ENCODE assay signal across 8 cellular contexts in the genomic region with DNA sequence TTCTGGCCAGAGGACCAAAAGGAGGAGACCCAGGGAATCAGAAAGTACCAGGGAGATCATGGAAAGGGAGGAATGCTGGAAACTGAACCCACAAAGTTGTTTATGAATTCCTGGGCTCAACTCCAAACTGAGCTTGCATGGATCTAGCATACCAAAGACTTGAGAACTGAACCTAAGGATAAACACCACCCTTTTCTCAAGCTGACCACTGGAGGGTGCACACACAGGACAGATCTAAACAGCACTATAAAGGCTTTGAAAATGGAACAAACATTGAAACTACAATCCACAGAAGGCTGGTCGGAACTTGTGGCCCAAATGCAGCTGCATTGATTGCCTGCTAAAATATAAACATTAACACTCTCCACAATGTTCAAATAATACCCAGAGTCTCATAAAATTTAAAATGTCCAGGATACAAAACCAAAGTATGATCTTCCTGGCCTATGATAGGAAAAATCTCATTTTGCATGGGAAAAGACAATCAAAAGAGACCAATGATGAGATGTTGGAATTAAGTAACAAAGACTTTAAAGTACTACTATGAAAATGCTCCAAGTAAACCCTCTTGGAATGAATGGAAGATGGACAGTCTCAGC. TPM values are rescaled to one million over a fixed set of nuclear protein-coding genes. Genes with fewer than 3 reads are reported as not detected.
A peak's percentile ranks its signal among the peaks of the same experiment; 100 is the strongest.
DNase-seq lines count a peak whose midpoint lies in the region; ATAC-seq and TF ChIP-seq lines count a peak whose summit lies in the region.

No MANE protein-coding gene starts in this region.

- no peak overlapping the region for H2AFZ ChIP-seq in Karpas-422 (ENCODE audit: low read length)

- H3K79me2 ChIP-seq in Karpas-422 (ENCODE audit: low read length) = no peaks in the 10 kb centered on the region

- H3K4me2 ChIP-seq in Karpas-422 (ENCODE audit: low read depth, low read length, poor library complexity, severe bottlenecking) = no peak overlapping the region

- WGBS in thyroid gland, 2 donors = 39 to 46% methylated on average over 1 of the region's 1 CpG

- TF ChIP-seq POLR2A in thyroid gland (IDR thresholded peaks at IDR 0.05) = no peak

- H3K9me2 ChIP-seq in Karpas-422 (replicated peaks; ENCODE audit: insufficient read depth, low read length) = no peaks in the 10 kb centered on the region

- no peaks in the 10 kb centered on the region for H3K36me3 ChIP-seq in BE2C
- no peaks in the 10 kb centered on the region for H3K36me3 ChIP-seq in Karpas-422 (ENCODE audit: insufficient read depth, low read length)
- H3K36me3 ChIP-seq in adipocyte (ENCODE audit: control insufficient read depth, insufficient read depth, low read length, severe bottlenecking) = no peaks in the 10 kb centered on the region
- no peaks in the 10 kb centered on the region for H3K36me3 ChIP-seq in thyroid gland

- H3K27ac ChIP-seq in Karpas-422 (ENCODE audit: low read length) = no peak overlapping the region
- H3K27ac ChIP-seq in thyroid gland = no peak overlapping the region

- ATAC-seq in GM18868 (IDR thresholded peaks at IDR 0.05; ENCODE audit: unreplicated experiment) (peak; percentile 80), HG02571 (IDR thresholded peaks at IDR 0.05; ENCODE audit: unreplicated experiment) (no peak)

- no peak for DNase-seq in BE2C
- peak; percentile 70 for DNase-seq in Karpas-422
- peak; percentile 92 for DNase-seq in adipocyte (ENCODE audit: low read depth)
- peak; percentile 97 for DNase-seq in iris pigment epithelial cell (ENCODE audit: low read depth)
- DNase-seq in thyroid gland = peak; percentile 22 to 27
- no peak for DNase-seq in NCI-H2081 treated with DMSO at 0.1 percent for 48 hours (lab: John Stamatoyannopoulos, UW)

- H3K9ac ChIP-seq in Karpas-422 (ENCODE audit: low read length) (no peak overlapping the region), adipocyte (ENCODE audit: low read length) (peak overlapping the region; percentile 41)

- H3K4me1 ChIP-seq in BE2C (no peaks in the 10 kb centered on the region), Karpas-422 (ENCODE audit: low read length) (no peaks in the 10 kb centered on the region), adipocyte (ENCODE audit: control insufficient read depth, insufficient read depth, low read length) (peaks cover 12% of the 10 kb centered on the region), thyroid gland (peaks cover 0 to 11% of the 10 kb centered on the region in 2 donors)

- no peak overlapping the region for H3K4me3 ChIP-seq in BE2C (ENCODE audit: low read depth, low read length)
- no peak overlapping the region for H3K4me3 ChIP-seq in Karpas-422 (ENCODE audit: low read length)
- peak overlapping the region; percentile 31 for H3K4me3 ChIP-seq in adipocyte (ENCODE audit: low read length)
- no peak overlapping the region for H3K4me3 ChIP-seq in thyroid gland (replicated peaks in 1 of 3)

- H3K9me3 ChIP-seq in BE2C (no peaks in the 10 kb centered on the region), Karpas-422 (ENCODE audit: low read length) (no peaks in the 10 kb centered on the region), adipocyte (ENCODE audit: control insufficient read depth, low read length) (peaks cover 8% of the 10 kb centered on the region), thyroid gland (no peaks in the 10 kb centered on the region)

- no peaks in the 10 kb centered on the region for H4K20me1 ChIP-seq in Karpas-422 (ENCODE audit: insufficient read depth, low read depth, low read length)

- H3K27me3 ChIP-seq in BE2C = no peaks in the 10 kb centered on the region
- no peaks in the 10 kb centered on the region for H3K27me3 ChIP-seq in Karpas-422 (ENCODE audit: low read length)
- no peaks in the 10 kb centered on the region for H3K27me3 ChIP-seq in adipocyte (replicated peaks; ENCODE audit: control insufficient read depth, insufficient read depth, low read length)
- no peaks in the 10 kb centered on the region for H3K27me3 ChIP-seq in thyroid gland

- TF ChIP-seq CTCF in BE2C (IDR thresholded peaks at IDR 0.05; ENCODE audit: low read depth, low read length) (peak; percentile 74), thyroid gland (IDR thresholded peaks at IDR 0.05) (peak in 4 of 6 experiments; percentile 24 to 51 (median 38))

- intact Hi-C loops in thyroid gland (cut with DNase I) = loop anchor here (10.0 kb wide), 1 partner anchor 271 kb away; no protein-coding TSS in a partner anchor

RNA-seq across cellular contexts. Expression of gene IRF1, which starts 15.6 kb away (rescaled TPM):
- polyA plus RNA-seq in BE2C (2012; ENCODE audit: insufficient read depth, insufficient read length, low read depth) = 22.5 TPM
- 4.8 and 7.3 TPM in 2 replicates for total RNA-seq in Karpas-422 (2014; rRNA removed; shearing (Covaris generic); ENCODE audit: low replicate concordance)
- total RNA-seq in thyroid gland = 10 to 100 TPM; 24.6 to 49.7 (median 32.1) TPM

RNA-seq across cellular contexts. Expression of gene IL5, which starts 37.1 kb away (rescaled TPM):
- 1.3 TPM for polyA plus RNA-seq in BE2C (2012; ENCODE audit: insufficient read depth, insufficient read length, low read depth)
- not detected in 2 replicates for total RNA-seq in Karpas-422 (2014; rRNA removed; shearing (Covaris generic); ENCODE audit: low replicate concordance)
- total RNA-seq in thyroid gland = not detected

RNA-seq across cellular contexts. Expression of gene RAD50, which starts 50.6 kb away (rescaled TPM):
- 40.4 TPM for polyA plus RNA-seq in BE2C (2012; ENCODE audit: insufficient read depth, insufficient read length, low read depth)
- 37.3 and 72.6 TPM in 2 replicates for total RNA-seq in Karpas-422 (2014; rRNA removed; shearing (Covaris generic); ENCODE audit: low replicate concordance)
- 10 to 100 TPM; 34.1 to 40.1 (median 37.5) TPM for total RNA-seq in thyroid gland

Comparison
In these comparisons a context has a peak if more than half of its experiments do, and no peak if none do; other contexts are left out.
1. DNase-seq: peak in Karpas-422 (single experiment), adipocyte (single experiment), iris pigment epithelial cell (single experiment) and thyroid gland (2 of 2); none in BE2C (single experiment) and NCI-H2081 treated with DMSO at 0.1 percent for 48 hours (single experiment).